10 cellular contexts compared by ENCODE assay signal in the genomic region with DNA sequence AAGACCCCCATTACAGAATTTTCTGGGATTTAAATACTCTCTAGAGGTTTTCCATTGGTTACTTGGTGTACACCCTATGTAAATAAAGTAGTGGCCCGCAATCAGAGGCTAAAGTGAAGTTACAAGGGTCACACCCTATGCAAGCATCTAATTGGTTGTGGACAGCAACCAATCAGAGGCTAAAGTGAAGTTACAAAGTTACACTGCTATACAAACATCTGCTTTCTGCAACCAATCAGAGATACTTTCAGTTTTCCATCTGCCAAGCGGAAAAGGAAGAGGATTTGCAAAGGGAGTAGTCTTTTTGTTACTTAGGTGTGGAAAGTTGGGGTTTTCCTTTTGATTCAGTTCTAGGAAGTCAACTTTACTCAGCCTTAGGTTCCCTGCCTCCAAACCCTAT. TPM values are rescaled to one million over a fixed set of nuclear protein-coding genes. Genes with fewer than 3 reads are reported as not detected.
DNase-seq lines count a peak whose midpoint lies in the region; ATAC-seq and TF ChIP-seq lines count a peak whose summit lies in the region.
"Had no signal": no experiment of that assay in that cellular context is flagged by ENCODE, and none has a peak within 500 bp of the region (broad histone marks: within the 10 kb centered on the region; RNA-seq: fewer than 3 reads in every experiment).

No MANE protein-coding gene starts in this region.

- peaks cover 0 to 11% (median 0%) of the 10 kb centered on the region in 5 experiments for H3K9me3 Mint-ChIP-seq in brain

- H3K36me3 Mint-ChIP-seq in brain = peaks cover 5% of the 10 kb centered on the region

- no peak for ATAC-seq in HG02623 (IDR thresholded peaks at IDR 0.05; ENCODE audit: unreplicated experiment)
- ATAC-seq: gastroesophageal sphincter had no signal

- peaks cover 7% of the 10 kb centered on the region for H3K27me3 Mint-ChIP-seq in brain

- peak overlapping the region; percentile 30; the same call in 1 of the 2 replicates for H3K4me3 ChIP-seq in AG10803 (ENCODE audit: low read length)
- H3K4me3 ChIP-seq: SJCRH30 had no signal

- peak overlapping the region in 4 of 5 experiments; percentile 14 to 25 (median 18) for H3K4me3 Mint-ChIP-seq in brain

- peaks cover 22% of the 10 kb centered on the region for H3K4me1 Mint-ChIP-seq in brain

- TF ChIP-seq CTCF in AG10803 (conservative IDR thresholded peaks at IDR 0.05; ENCODE audit: low read length) (no peak), brain (conservative IDR thresholded peaks at IDR 0.05) (no peak)

- H3K27ac Mint-ChIP-seq in brain = no peak overlapping the region

- DNase-seq in AG10803 (ENCODE audit: low read depth) (peak; percentile 52), HuH-7 (ENCODE audit: low spot score) (peak; percentile 76), medulla oblongata (ENCODE audit: extremely low spot score) (peak; percentile 78), NCI-H345 treated with DMSO at 0.1 percent for 48 hours (lab: John Stamatoyannopoulos, UW; ENCODE audit: unreplicated experiment) (no peak), middle frontal gyrus (ENCODE audit: extremely low spot score, low spot score) (no peak), kidney glomerular epithelial cell (lab: John Stamatoyannopoulos, UW) (no peak)

RNA-seq across cellular contexts. Expression of gene ATRX, which starts 2.0 kb away (rescaled TPM):
- polyA plus RNA-seq in brain (ENCODE audit: insufficient read depth, low read depth, low replicate concordance) = 9.7 TPM

Comparison
In these comparisons a context has a peak if more than half of its experiments do, and no peak if none do; other contexts are left out.
1. DNase-seq: peak in AG10803 (single experiment), HuH-7 (single experiment) and medulla oblongata (single experiment); none in NCI-H345 treated with DMSO at 0.1 percent for 48 hours (single experiment), middle frontal gyrus (single experiment) and kidney glomerular epithelial cell (single experiment).